Comparison of ENCODE assay signal across 15 cellular contexts in the genomic region with DNA sequence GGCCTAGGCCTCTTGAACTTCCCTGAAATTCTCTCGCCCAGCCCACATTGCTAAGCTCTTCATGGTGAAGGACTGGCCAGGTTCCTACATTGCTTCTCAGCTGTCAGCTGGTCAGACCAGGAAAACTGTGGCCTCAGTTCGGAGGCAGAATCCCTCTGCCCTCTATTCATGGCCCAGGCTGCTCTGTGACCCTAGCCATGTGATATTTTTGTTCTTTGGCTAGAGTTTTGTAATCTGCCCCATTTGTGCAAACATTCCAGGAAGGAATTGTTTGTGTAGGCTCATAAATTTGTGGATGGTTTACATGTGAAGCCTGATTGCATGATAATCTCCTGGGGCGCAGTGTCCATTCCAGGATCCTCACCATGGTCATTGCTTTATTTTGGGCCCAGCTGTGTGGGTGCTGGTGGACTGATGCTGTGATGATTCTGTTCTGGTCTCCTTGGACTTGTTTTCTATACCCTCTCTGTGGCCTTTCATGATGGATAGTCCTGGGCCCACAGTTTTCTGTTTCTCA.
DNase-seq lines count a peak whose midpoint lies in the region; ATAC-seq and TF ChIP-seq lines count a peak whose summit lies in the region.
"Had no signal": no experiment of that assay in that cellular context is flagged by ENCODE, and none has a peak within 500 bp of the region (broad histone marks: within the 10 kb centered on the region; RNA-seq: fewer than 3 reads in every experiment).

No MANE protein-coding gene starts in this region.

- H3K36me3 ChIP-seq in transverse colon: no peaks in the 10 kb centered on the region

- TF ChIP-seq POLR2A in transverse colon (IDR thresholded peaks at IDR 0.05): no peak

- in situ Hi-C loops in transverse colon (cut with MboI; ENCODE audit: low pct_ligation_motif_present in 1 of 4, low pct_unique_long_range_greater_than_20kb in 1 of 4, low sequenced_read_pairs in 3 of 4): no loop called here

- H3K9me3 ChIP-seq in transverse colon: no peaks in the 10 kb centered on the region

- H3K9me3 Mint-ChIP-seq in activated naive CD8-positive, alpha-beta T cell treated with anti-CD3 and anti-CD28 coated beads, Interleukin-2, amount 50 U/mL, for 24 hours: no peaks in the 10 kb centered on the region

- DNase-seq in fibroblast of the aortic adventitia (ENCODE audit: low read depth) (peak; percentile 33), mucosa of gallbladder (ENCODE audit: low spot score) (peak; percentile 24), transverse colon (peak; percentile 21)
- DNase-seq in activated naive CD8-positive, alpha-beta T cell treated with anti-CD3 and anti-CD28 coated beads, Interleukin-2, amount 50 U/mL, for 24 hours: no peak
- DNase-seq: CD4-positive, CD25-positive, alpha-beta regulatory T cell; cerebellar nuclear complex; EL; MV-4-11; NCI-H2171; T-helper 1 cell had no signal

- H3K36me3 Mint-ChIP-seq in activated naive CD8-positive, alpha-beta T cell treated with anti-CD3 and anti-CD28 coated beads, Interleukin-2, amount 50 U/mL, for 24 hours (ENCODE audit: low read depth): no peaks in the 10 kb centered on the region
- H3K36me3 Mint-ChIP-seq: activated naive CD8-positive, alpha-beta T cell; CD4-positive, CD25-positive, alpha-beta regulatory T cell had no signal

- H3K4me3 Mint-ChIP-seq in activated naive CD8-positive, alpha-beta T cell treated with anti-CD3 and anti-CD28 coated beads, Interleukin-2, amount 50 U/mL, for 24 hours: no peak overlapping the region
- H3K4me3 Mint-ChIP-seq: activated naive CD8-positive, alpha-beta T cell; CD4-positive, CD25-positive, alpha-beta regulatory T cell had no signal

- no peak overlapping the region for H3K4me3 ChIP-seq in fibroblast of the aortic adventitia (ENCODE audit: low read depth, low read length)
- no peak overlapping the region for H3K4me3 ChIP-seq in transverse colon

- H3K27ac ChIP-seq in VCaP (peak overlapping the region; percentile 51), transverse colon (peak overlapping the region in 3 of 4 donors; percentile 33 to 46 (median 37))
- H3K27ac ChIP-seq: epithelial cell of prostate had no signal

- H3K27ac Mint-ChIP-seq in activated naive CD8-positive, alpha-beta T cell treated with anti-CD3 and anti-CD28 coated beads, Interleukin-2, amount 50 U/mL, for 24 hours: no peak overlapping the region
- H3K27ac Mint-ChIP-seq: activated naive CD8-positive, alpha-beta T cell; CD4-positive, CD25-positive, alpha-beta regulatory T cell had no signal

- H3K4me1 ChIP-seq in transverse colon: no peaks in the 10 kb centered on the region

- TF ChIP-seq EP300 in transverse colon (IDR thresholded peaks at IDR 0.05; ENCODE audit: low read depth): no peak

- peaks cover 4% of the 10 kb centered on the region for H3K4me1 Mint-ChIP-seq in activated naive CD8-positive, alpha-beta T cell treated with anti-CD3 and anti-CD28 coated beads, Interleukin-2, amount 50 U/mL, for 24 hours
- H3K4me1 Mint-ChIP-seq: CD4-positive, CD25-positive, alpha-beta regulatory T cell had no signal

- 73% methylated on average over 3 of the region's 3 CpGs; no CpG with 5 or more reads in 1 of the 2 donors for WGBS in transverse colon (ENCODE audit: low coverage in 1 of 2), 2 donors

- H3K27me3 Mint-ChIP-seq in activated naive CD8-positive, alpha-beta T cell treated with anti-CD3 and anti-CD28 coated beads, Interleukin-2, amount 50 U/mL, for 24 hours: peaks cover 13% of the 10 kb centered on the region

- TF ChIP-seq CTCF in VCaP (conservative IDR thresholded peaks at IDR 0.05): no peak
- TF ChIP-seq CTCF in fibroblast of the aortic adventitia (IDR thresholded peaks at IDR 0.05; ENCODE audit: insufficient read depth, low read length): no peak
- no peak for TF ChIP-seq CTCF in transverse colon (IDR thresholded peaks at IDR 0.05)

- no peaks in the 10 kb centered on the region for H3K27me3 ChIP-seq in transverse colon

- intact Hi-C loops in transverse colon (cut with DNase I; ENCODE audit: low total_unique reads): no loop called here

- no peak for ATAC-seq in GM18858 (IDR thresholded peaks at IDR 0.05; ENCODE audit: unreplicated experiment)
- no peak for ATAC-seq in HG03159 (IDR thresholded peaks at IDR 0.05; ENCODE audit: unreplicated experiment)
- ATAC-seq in activated naive CD8-positive, alpha-beta T cell treated with anti-CD3 and anti-CD28 coated beads, Interleukin-2, amount 50 U/mL, for 24 hours: no peak
